In the genomic region with DNA sequence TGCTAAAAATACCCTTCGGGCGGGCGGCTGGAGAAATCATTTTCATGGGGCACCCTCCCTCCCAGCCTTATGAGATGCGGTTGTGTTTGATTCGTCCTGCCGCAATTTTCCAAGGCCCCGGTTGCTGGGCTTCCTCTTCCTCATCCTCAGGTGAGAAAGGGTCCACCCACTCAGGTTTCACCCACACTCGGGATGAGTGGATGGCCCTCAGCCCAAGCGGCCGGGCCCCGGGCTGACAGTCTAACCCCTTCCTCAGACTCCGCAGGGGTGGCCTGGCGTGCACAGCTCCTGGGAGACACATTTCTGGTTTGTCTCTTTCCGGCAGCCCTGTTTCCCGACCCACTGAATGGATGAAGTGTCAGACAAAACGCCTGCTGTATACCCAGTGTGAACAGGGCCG, we compare ENCODE assay signal across 21 cellular contexts.
"Had no signal": no experiment of that assay in that cellular context is flagged by ENCODE, and none has a peak within 500 bp of the region (broad histone marks: within the 10 kb centered on the region; RNA-seq: fewer than 3 reads in every experiment).

No MANE protein-coding gene starts in this region.

- ATAC-seq: effector memory CD8-positive, alpha-beta T cell; esophagus mucosa; foreskin keratinocyte; gastrocnemius medialis; gastroesophageal sphincter; heart left ventricle had no signal

- H3K27me3 ChIP-seq: colonic mucosa had no signal

- H3K27ac ChIP-seq: colonic mucosa, coronary artery, dorsolateral prefrontal cortex, epithelial cell of prostate, esophagus muscularis mucosa, esophagus squamous epithelium, foreskin keratinocyte, gastrocnemius medialis, gastroesophageal sphincter, heart left ventricle had no signal

- DNase-seq: colonic mucosa; dermis blood vessel endothelial cell; dorsolateral prefrontal cortex; effector CD4-positive, alpha-beta T cell; effector CD8-positive, alpha-beta T cell; effector memory CD4-positive, alpha-beta T cell; effector memory CD8-positive, alpha-beta T cell; endodermal cell; erythroblast; esophagus squamous epithelium; foreskin fibroblast; foreskin keratinocyte; foreskin melanocyte; gastrocnemius medialis; glutamatergic neuron; heart left ventricle had no signal

- H3K9me3 ChIP-seq: colonic mucosa, esophagus muscularis mucosa, esophagus squamous epithelium, gastrocnemius medialis, gastroesophageal sphincter, heart left ventricle had no signal

- H3K4me1 ChIP-seq: colonic mucosa, foreskin keratinocyte, gastrocnemius medialis had no signal

- H3K36me3 ChIP-seq: colonic mucosa, esophagus muscularis mucosa, esophagus squamous epithelium, gastrocnemius medialis, gastroesophageal sphincter, heart left ventricle had no signal

- H3K4me3 ChIP-seq: colonic mucosa, coronary artery, dorsolateral prefrontal cortex, esophagus muscularis mucosa, esophagus squamous epithelium, gastrocnemius medialis, gastroesophageal sphincter, heart left ventricle had no signal
